ENCODE assay signal across 9 cellular contexts in genomic region chr7:128104109-128104742, GRCh38.
DNase-seq lines count a peak whose midpoint lies in the region; ATAC-seq and TF ChIP-seq lines count a peak whose summit lies in the region.
"Had no signal": no experiment of that assay in that cellular context is flagged by ENCODE, and none has a peak within 500 bp of the region (broad histone marks: within the 10 kb centered on the region; RNA-seq: fewer than 3 reads in every experiment).

No MANE protein-coding gene starts in this region.

- peaks cover 40 to 85% (median 73%) of the 10 kb centered on the region in 4 donors for H3K4me1 Mint-ChIP-seq in naive thymus-derived CD8-positive, alpha-beta T cell

- peak; percentile 40 for ATAC-seq in Right ventricle myocardium inferior
- peak; percentile 4 to 19 for ATAC-seq in naive thymus-derived CD8-positive, alpha-beta T cell
- no peak for ATAC-seq in PC-3

- intact Hi-C loops in Right ventricle myocardium inferior (cut with DNase I) (no loop called here), cardiac septum (cut with DNase I) (no loop called here), PC-3 (cut with micrococcal nuclease) (no loop called here)

- H3K36me3 Mint-ChIP-seq in naive thymus-derived CD8-positive, alpha-beta T cell = no peaks in the 10 kb centered on the region

- no peaks in the 10 kb centered on the region for H3F3A ChIP-seq in PC-3 (ENCODE audit: low read length, unreplicated experiment)

- no peaks in the 10 kb centered on the region for H3K79me2 ChIP-seq in PC-3 (ENCODE audit: low read length)

- H3K4me3 Mint-ChIP-seq in naive thymus-derived CD8-positive, alpha-beta T cell = peak overlapping the region; percentile 78 to 95 (median 86)

- TF ChIP-seq CTCF in PC-3 (conservative IDR thresholded peaks at IDR 0.05; ENCODE audit: low read depth, low read length) = no peak

- peak overlapping the region; percentile 42 to 62 for H3K4me3 ChIP-seq in duodenal mucosa (ENCODE audit: low read depth in 1 of 2, low read length in 2 of 2)
- no peak overlapping the region for H3K4me3 ChIP-seq in PC-3 (ENCODE audit: low read length)

- H3K4me2 ChIP-seq in PC-3 (ENCODE audit: low read length) = no peak overlapping the region

- DNase-seq in Right ventricle myocardium inferior (ENCODE audit: missing footprints) (no peak), cardiac septum (ENCODE audit: low spot score) (no peak), NCI-H82 (lab: John Stamatoyannopoulos, UW) (peak; percentile 84), midbrain (lab: John Stamatoyannopoulos, UW) (no peak), GM19240 (ENCODE audit: insufficient read length, low spot score) (no peak), PC-3 (no peak)
- peak in 5 of 10 donors; percentile 21 to 53 (median 29) for DNase-seq in naive thymus-derived CD8-positive, alpha-beta T cell

- H3K9ac ChIP-seq in duodenal mucosa (ENCODE audit: low read depth in 1 of 2, low read length in 2 of 2) (no peak overlapping the region), PC-3 (ENCODE audit: low read length) (no peak overlapping the region)

- H4K20me1 ChIP-seq in PC-3 (ENCODE audit: low read length) = no peaks in the 10 kb centered on the region

- H2AFZ ChIP-seq in PC-3 (ENCODE audit: low read length) = no peak overlapping the region

- no TSS peak for BruUV-seq in PC-3 (replicated peaks; lab: Mats Ljungman, UMichigan)

- no peak overlapping the region for H3K27ac ChIP-seq in duodenal mucosa (ENCODE audit: low read depth, low read length)
- no peak overlapping the region for H3K27ac ChIP-seq in PC-3 (ENCODE audit: low read length)
- H3K27ac ChIP-seq: adrenal gland had no signal

- H3K9me3 ChIP-seq in duodenal mucosa (ENCODE audit: control insufficient read depth in 1 of 2, low read length in 2 of 2) (no peaks in the 10 kb centered on the region), PC-3 (ENCODE audit: low read length) (no peaks in the 10 kb centered on the region)
- H3K9me3 ChIP-seq: adrenal gland had no signal

- H3K27me3 Mint-ChIP-seq in naive thymus-derived CD8-positive, alpha-beta T cell = no peaks in the 10 kb centered on the region

- POLR2A ChIA-PET in naive thymus-derived CD8-positive, alpha-beta T cell (lab: Charles Lee) = interaction anchor here (1.0 to 1.8 kb wide), 3 partner anchors 8 to 74 kb away, joined by 3 to 6 read pairs (median 6); partner anchors contain the start of gene LRRC4
- POLR2A ChIA-PET in PC-3 (lab: Charles Lee; ENCODE audit: unreplicated experiment) = no interaction called here

- no peaks in the 10 kb centered on the region for H3K36me3 ChIP-seq in duodenal mucosa (ENCODE audit: control insufficient read depth in 1 of 2, insufficient read depth in 2 of 2, low read length in 2 of 2)
- no peaks in the 10 kb centered on the region for H3K36me3 ChIP-seq in PC-3 (ENCODE audit: low read depth, low read length)
- H3K36me3 ChIP-seq: adrenal gland had no signal

- H3K9me2 ChIP-seq in PC-3 (replicated peaks; ENCODE audit: low read length) = no peaks in the 10 kb centered on the region

- H3K9me3 Mint-ChIP-seq in naive thymus-derived CD8-positive, alpha-beta T cell = peaks cover 0 to 1% (median 0%) of the 10 kb centered on the region in 9 donors

- CTCF ChIA-PET in PC-3 (lab: Charles Lee) = interaction anchor here (0.6 kb wide), 1 partner anchor 106 kb away, joined by 3 read pairs; no protein-coding TSS in a partner anchor

- H3K27me3 ChIP-seq in duodenal mucosa (ENCODE audit: control insufficient read depth in 1 of 2, insufficient read depth in 2 of 2, low read length in 2 of 2) (peaks cover 15 to 22% of the 10 kb centered on the region in 2 donors), PC-3 (ENCODE audit: low read length) (no peaks in the 10 kb centered on the region)

- peak overlapping the region in 5 of 10 donors; percentile 28 to 71 (median 67) for H3K27ac Mint-ChIP-seq in naive thymus-derived CD8-positive, alpha-beta T cell

- peaks cover 8 to 16% of the 10 kb centered on the region in 2 donors for H3K4me1 ChIP-seq in duodenal mucosa (ENCODE audit: control insufficient read depth in 1 of 2, insufficient read depth in 2 of 2, low read length in 2 of 2)
- no peaks in the 10 kb centered on the region for H3K4me1 ChIP-seq in PC-3 (ENCODE audit: insufficient read depth, low read length)
